Comparison of ENCODE assay signal across 8 cellular contexts in the genomic region with DNA sequence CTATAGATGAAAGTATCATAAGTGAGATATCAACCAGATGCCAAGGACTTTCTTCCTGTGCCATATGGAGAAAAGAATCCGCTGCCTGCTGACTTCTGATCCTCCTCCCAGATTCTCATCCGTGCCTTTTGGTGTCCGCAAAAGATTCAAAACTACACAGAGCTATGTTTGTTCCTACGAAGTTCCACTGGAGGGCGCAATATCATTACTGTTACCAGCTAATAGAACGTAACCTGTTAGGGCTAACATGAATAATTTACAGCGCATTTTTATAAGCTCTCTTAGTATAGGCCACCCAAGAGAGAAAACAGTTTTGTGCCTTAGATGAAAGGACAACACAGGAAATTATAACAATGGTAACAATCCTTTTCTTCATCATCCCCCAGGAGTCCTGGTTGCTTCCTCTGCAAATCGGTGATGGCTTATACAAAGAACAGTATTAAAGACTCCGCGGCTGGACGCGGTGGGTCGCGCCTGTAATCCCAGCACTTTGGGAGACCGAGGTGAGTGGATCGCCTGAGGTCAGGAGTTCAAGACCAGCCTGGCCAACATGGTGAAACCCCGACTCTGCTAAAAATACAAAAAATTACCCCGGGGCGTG. TPM values are rescaled to one million over a fixed set of nuclear protein-coding genes. Genes with fewer than 3 reads are reported as not detected.
A peak's percentile ranks its signal among the peaks of the same experiment; 100 is the strongest.
DNase-seq lines count a peak whose midpoint lies in the region; TF ChIP-seq lines count a peak whose summit lies in the region.

No MANE protein-coding gene starts in this region.

- POLR2A ChIA-PET in HEK293T (lab: Yijun Ruan, JAX): no interaction called here

- no peak for TF ChIP-seq POLR2A in stomach (IDR thresholded peaks at IDR 0.05)

- DNase-seq in DMS114 treated with DMSO at 0.1 percent for 48 hours (lab: John Stamatoyannopoulos, UW; ENCODE audit: unreplicated experiment) (peak; percentile 46), HEK293T (ENCODE audit: extremely low spot score) (peak; percentile 46), RPMI8226 (peak; percentile 13), foreskin melanocyte (peak; percentile 16), smooth muscle cell of the brain vasculature (ENCODE audit: low read depth, low spot score) (peak; percentile 4), stomach (no peak), SKM-1 treated with dmso at 0.1 percent for 144 hours (lab: John Stamatoyannopoulos, UW; ENCODE audit: unreplicated experiment) (no peak), LoVo (ENCODE audit: low spot score) (no peak)

- no peak overlapping the region for H3K27ac ChIP-seq in stomach

- peak in 1 of 7 experiments; percentile 9 for TF ChIP-seq CTCF in stomach (IDR thresholded peaks at IDR 0.05)

- H3K27me3 ChIP-seq in stomach: peaks cover 0 to 14% (median 0%) of the 10 kb centered on the region in 3 donors

- H3K4me3 ChIP-seq in stomach: no peak overlapping the region

- CTCF ChIA-PET in HEK293T (lab: Yijun Ruan, JAX): interaction anchor here (1.1 kb wide), 2 partner anchors 211 to 219 kb away, joined by 3 to 7 read pairs; no protein-coding TSS in a partner anchor

- no peak for TF ChIP-seq EP300 in stomach (IDR thresholded peaks at IDR 0.05)

- H3K36me3 ChIP-seq in stomach: no peaks in the 10 kb centered on the region

- H3K4me1 ChIP-seq in stomach: no peaks in the 10 kb centered on the region

- 31 to 42% (median 35%) methylated on average over 17 to 19 of the region's 19 CpGs for WGBS in stomach, 5 donors

- no peaks in the 10 kb centered on the region for H3K9me3 ChIP-seq in stomach

- intact Hi-C loops in stomach (cut with DNase I; ENCODE audit: low total_unique reads): no loop called here

TF ChIP-seq in HEK293T, 16 proteins besides CTCF, POLR2A, EP300 and RAD21:
- TF ChIP-seq FOXM1 (IDR thresholded peaks at IDR 0.05; ENCODE audit: borderline replicate concordance): no peak
- no peak for TF ChIP-seq BHLHE40 (IDR thresholded peaks at IDR 0.05; ENCODE audit: borderline replicate concordance)
- no peak for TF ChIP-seq FOXK2 (IDR thresholded peaks at IDR 0.05)
- TF ChIP-seq L3MBTL2 (conservative IDR thresholded peaks at IDR 0.05): no peak
- no peak for TF ChIP-seq CTBP1 (IDR thresholded peaks at IDR 0.05; ENCODE audit: borderline replicate concordance)
- TF ChIP-seq LEF1 (IDR thresholded peaks at IDR 0.05; ENCODE audit: borderline replicate concordance): no peak

RNA-seq across cellular contexts. Expression of gene CENPVL3, which starts 22.8 kb away (rescaled TPM):
- total RNA-seq in stomach: not detected
- polyA plus RNA-seq in stomach: not detected

RNA-seq across cellular contexts. Expression of gene CENPVL2, which starts 41.1 kb away (rescaled TPM):
- not detected for total RNA-seq in stomach
- not detected for polyA plus RNA-seq in stomach

Comparison
In these comparisons a context has a peak if more than half of its experiments do, and no peak if none do; other contexts are left out.
1. DNase-seq: peak in DMS114 treated with DMSO at 0.1 percent for 48 hours (single experiment), HEK293T (single experiment), RPMI8226 (single experiment), foreskin melanocyte (single experiment) and smooth muscle cell of the brain vasculature (single experiment); none in stomach (single experiment), SKM-1 treated with dmso at 0.1 percent for 144 hours (single experiment) and LoVo (single experiment).